16 cellular contexts compared by ENCODE assay signal in the genomic region with DNA sequence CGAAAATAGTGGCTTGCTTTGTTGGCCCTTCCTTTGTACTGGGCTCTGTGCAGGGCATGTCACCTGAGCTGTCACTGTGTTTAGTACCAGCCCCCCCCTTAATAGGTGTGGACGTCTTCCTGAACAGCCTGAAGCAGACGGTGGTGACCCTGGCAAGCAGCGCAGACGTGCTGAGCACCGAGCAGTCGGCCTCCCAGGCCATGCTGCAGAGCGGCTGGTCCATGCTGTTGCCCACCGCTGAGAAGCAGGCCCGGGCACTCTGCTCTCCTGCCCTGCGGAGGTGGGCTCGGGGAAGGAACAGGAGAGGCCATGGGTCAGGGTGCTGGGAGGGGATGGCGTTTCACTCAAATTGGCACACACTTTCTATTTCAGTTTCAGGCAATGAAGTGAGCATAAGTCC. TPM values are rescaled to one million over a fixed set of nuclear protein-coding genes. Genes with fewer than 3 reads are reported as not detected.
DNase-seq lines count a peak whose midpoint lies in the region; ATAC-seq and TF ChIP-seq lines count a peak whose summit lies in the region.
"Not testable (repeated sequence)": the region's sequence is repeated elsewhere in the genome, so short reads cannot be mapped to it uniquely, and the experiment has no call there.
"Had no signal": no experiment of that assay in that cellular context is flagged by ENCODE, and none has a peak within 500 bp of the region (broad histone marks: within the 10 kb centered on the region; RNA-seq: fewer than 3 reads in every experiment).

No MANE protein-coding gene starts in this region.

- not testable (repeated sequence) for H2BK120ac ChIP-seq in neuronal stem cell (ENCODE audit: low read depth, low read length)

- intact Hi-C loops in colonic mucosa (cut with DNase I); posterior vena cava (cut with DNase I): not testable (repeated sequence)

- H3K4me2 ChIP-seq in neuronal stem cell (ENCODE audit: insufficient read depth, low read length, poor library complexity, severe bottlenecking): not testable (repeated sequence)

- H4K8ac ChIP-seq in neuronal stem cell (ENCODE audit: low read depth, low read length): not testable (repeated sequence)

- not testable (repeated sequence) for H3K27ac ChIP-seq in RWPE2 (ENCODE audit: poor library complexity, severe bottlenecking); colonic mucosa; neuronal stem cell (replicated peaks; ENCODE audit: low read length)

- not testable (repeated sequence) for H2BK12ac ChIP-seq in neuronal stem cell (ENCODE audit: low read length)

- H3K9ac ChIP-seq in colonic mucosa (ENCODE audit: low read depth in 2 of 2, low read length in 2 of 2); neuronal stem cell (ENCODE audit: low read depth, low read length, poor library complexity): not testable (repeated sequence)

- WGBS in neuronal stem cell (ENCODE audit: extremely low coverage in 2 of 2, insufficient read length in 2 of 2, insufficient replicate concordance in 1 of 2), 2 donors: no CpG with 5 or more reads among the region's 13 CpGs

- not testable (repeated sequence) for H3K27me3 Mint-ChIP-seq in activated CD8-positive, alpha-beta T cell treated with anti-CD3 and anti-CD28 coated beads, Interleukin-2, amount 10 ng/mL, durations not matched to agents 7 days and 5 days (ENCODE audit: low read depth); glutamatergic neuron (ENCODE audit: unreplicated experiment)

- not testable (repeated sequence) for H3K4me1 ChIP-seq in RWPE2 (ENCODE audit: insufficient read depth, poor library complexity, severe bottlenecking); colonic mucosa; neuronal stem cell (ENCODE audit: control insufficient read depth in 2 of 2, insufficient read depth in 1 of 2, low read depth in 1 of 2, low read length in 2 of 2)

- not testable (repeated sequence) for H3K9me3 Mint-ChIP-seq in activated CD8-positive, alpha-beta T cell treated with anti-CD3 and anti-CD28 coated beads, Interleukin-2, amount 10 ng/mL, durations not matched to agents 7 days and 5 days (ENCODE audit: insufficient read depth); glutamatergic neuron (ENCODE audit: unreplicated experiment)

- not testable (repeated sequence) for H3K4me3 ChIP-seq in H7 (ENCODE audit: insufficient read depth, low read depth, low read length); RWPE2 (ENCODE audit: severe bottlenecking); colonic mucosa; neuronal stem cell (ENCODE audit: low read length in 2 of 2)

- H2AFZ ChIP-seq in neuronal stem cell (ENCODE audit: low read length): not testable (repeated sequence)

- DNase-seq in H7: peak; percentile 1
- peak; percentile 55 for DNase-seq in RWPE2 (ENCODE audit: low spot score)
- not testable (repeated sequence) for DNase-seq in activated CD8-positive, alpha-beta T cell treated with anti-CD3 and anti-CD28 coated beads, Interleukin-2, amount 10 ng/mL, durations not matched to agents 7 days and 5 days; glutamatergic neuron; neuronal stem cell (ENCODE audit: low spot score)
- peak; percentile 14 for DNase-seq in colonic mucosa
- DNase-seq in posterior vena cava (ENCODE audit: low spot score): peak; percentile 69

- H3K36me3 Mint-ChIP-seq in activated CD8-positive, alpha-beta T cell treated with anti-CD3 and anti-CD28 coated beads, Interleukin-2, amount 10 ng/mL, durations not matched to agents 7 days and 5 days (ENCODE audit: low read depth): peaks cover 35% of the 10 kb centered on the region
- not testable (repeated sequence) for H3K36me3 Mint-ChIP-seq in glutamatergic neuron (ENCODE audit: unreplicated experiment)

- not testable (repeated sequence) for H2BK15ac ChIP-seq in neuronal stem cell (ENCODE audit: low read length)

- not testable (repeated sequence) for H3K36me3 ChIP-seq in H7 (replicated peaks; ENCODE audit: control insufficient read depth, insufficient read depth, low read length); colonic mucosa
- H3K36me3 ChIP-seq in RWPE2 (ENCODE audit: low read depth) (peaks cover 33% of the 10 kb centered on the region), neuronal stem cell (replicated peaks in 1 of 2; ENCODE audit: control insufficient read depth in 2 of 2, insufficient read depth in 2 of 2, low read length in 2 of 2) (peaks cover 6 to 26% of the 10 kb centered on the region in 2 donors)

- peak overlapping the region; percentile 29 for H3K27ac Mint-ChIP-seq in activated CD8-positive, alpha-beta T cell treated with anti-CD3 and anti-CD28 coated beads, Interleukin-2, amount 10 ng/mL, durations not matched to agents 7 days and 5 days
- H3K27ac Mint-ChIP-seq in glutamatergic neuron (ENCODE audit: unreplicated experiment): peak overlapping the region; percentile 48

- not testable (repeated sequence) for H3K79me1 ChIP-seq in neuronal stem cell (ENCODE audit: low read depth, low read length)

- POLR2A ChIA-PET in activated CD8-positive, alpha-beta T cell treated with anti-CD3 and anti-CD28 coated beads, Interleukin-2, amount 10 ng/mL, durations not matched to agents 7 days and 5 days (lab: Charles Lee): not testable (repeated sequence)

- H3K23ac ChIP-seq in neuronal stem cell (ENCODE audit: low read depth, low read length, poor library complexity): not testable (repeated sequence)

- ATAC-seq in RWPE2 (ENCODE audit: low read depth); activated CD8-positive, alpha-beta T cell treated with anti-CD3 and anti-CD28 coated beads, Interleukin-2, amount 10 ng/mL, durations not matched to agents 7 days and 5 days: not testable (repeated sequence)

- not testable (repeated sequence) for H2AK5ac ChIP-seq in neuronal stem cell (ENCODE audit: low read depth, low read length)

- H2BK5ac ChIP-seq in neuronal stem cell (ENCODE audit: low read length): not testable (repeated sequence)

- H3K9me3 ChIP-seq in RWPE2 (ENCODE audit: severe bottlenecking); colonic mucosa; neuronal stem cell (replicated peaks in 1 of 2; ENCODE audit: control insufficient read depth in 2 of 2, insufficient read depth in 1 of 2, low read depth in 1 of 2, low read length in 2 of 2): not testable (repeated sequence)

- H3K4ac ChIP-seq in neuronal stem cell (ENCODE audit: low read length): not testable (repeated sequence)

- not testable (repeated sequence) for TF ChIP-seq CTCF in RWPE2 (IDR thresholded peaks at IDR 0.05; ENCODE audit: poor library complexity, severe bottlenecking); colonic mucosa (IDR thresholded peaks at IDR 0.05); glutamatergic neuron (IDR thresholded peaks at IDR 0.05; ENCODE audit: partially characterized antibody, unreplicated experiment)

- H3K4me3 Mint-ChIP-seq in activated CD8-positive, alpha-beta T cell treated with anti-CD3 and anti-CD28 coated beads, Interleukin-2, amount 10 ng/mL, durations not matched to agents 7 days and 5 days; glutamatergic neuron (ENCODE audit: unreplicated experiment): not testable (repeated sequence)

- not testable (repeated sequence) for H4K91ac ChIP-seq in neuronal stem cell (ENCODE audit: low read depth, low read length, poor library complexity)

- CTCF ChIA-PET in activated CD8-positive, alpha-beta T cell treated with anti-CD3 and anti-CD28 coated beads, Interleukin-2, amount 10 ng/mL, durations not matched to agents 7 days and 5 days (lab: Charles Lee): not testable (repeated sequence)

- not testable (repeated sequence) for H3K27me3 ChIP-seq in H7 (ENCODE audit: control insufficient read depth, insufficient read depth, low read length); RWPE2 (ENCODE audit: insufficient read depth, poor library complexity, severe bottlenecking); colonic mucosa; neuronal stem cell (ENCODE audit: control insufficient read depth in 3 of 3, insufficient read depth in 3 of 3, low read depth in 1 of 3, low read length in 3 of 3)

- H3K18ac ChIP-seq in neuronal stem cell (ENCODE audit: low read length): not testable (repeated sequence)

- H3K4me1 Mint-ChIP-seq in activated CD8-positive, alpha-beta T cell treated with anti-CD3 and anti-CD28 coated beads, Interleukin-2, amount 10 ng/mL, durations not matched to agents 7 days and 5 days (ENCODE audit: low read depth): peaks cover 11% of the 10 kb centered on the region
- H3K4me1 Mint-ChIP-seq in glutamatergic neuron (ENCODE audit: low read depth, unreplicated experiment): peaks cover 16% of the 10 kb centered on the region

- H3K14ac ChIP-seq in neuronal stem cell (ENCODE audit: low read length): peak overlapping the region; percentile 3

RNA-seq across cellular contexts. Expression of a gene that starts 22.8 kb away (rescaled TPM):
- not detected in 2 replicates for total RNA-seq in H7 (2014; rRNA removed; shearing (Covaris generic))
- total RNA-seq in activated CD8-positive, alpha-beta T cell treated with anti-CD3 and anti-CD28 coated beads, Interleukin-2, amount 10 ng/mL, durations not matched to agents 7 days and 5 days: not detected
- total RNA-seq in colonic mucosa (not detected), glutamatergic neuron (ENCODE audit: unreplicated experiment) (not detected), posterior vena cava (not detected)
- polyA plus RNA-seq in neuronal stem cell (2013, experiment 1 of 2): not detected
- polyA plus RNA-seq in neuronal stem cell (2013, experiment 2 of 2): not detected
- total RNA-seq: A673; CD4-positive, alpha-beta memory T cell; CD4-positive, CD25-positive, alpha-beta regulatory T cell; CD8-positive, alpha-beta memory T cell; Daoy; G401; GM12878 had no signal
- polyA plus RNA-seq: AG04450; CD14-positive monocyte; CD4-positive, alpha-beta memory T cell; CD4-positive, CD25-positive, alpha-beta regulatory T cell; CD8-positive, alpha-beta memory T cell; GM12878 had no signal

RNA-seq across cellular contexts. Expression of a gene that starts 43.3 kb away (rescaled TPM):
- not detected in 2 replicates for total RNA-seq in H7 (2014; rRNA removed; shearing (Covaris generic))
- total RNA-seq in activated CD8-positive, alpha-beta T cell treated with anti-CD3 and anti-CD28 coated beads, Interleukin-2, amount 10 ng/mL, durations not matched to agents 7 days and 5 days: 1 to 10 TPM in 1 of 2 experiments, under 1 TPM in 1; 0.92 to 1.0 TPM
- total RNA-seq in colonic mucosa (under 1 TPM in 1 of 2 donors, not detected in 1; 0.08 TPM), glutamatergic neuron (ENCODE audit: unreplicated experiment) (not detected), posterior vena cava (under 1 TPM; 0.38 to 0.60 TPM)
- polyA plus RNA-seq in neuronal stem cell (2013, experiment 1 of 2): not detected
- polyA plus RNA-seq in neuronal stem cell (2013, experiment 2 of 2): not detected
- total RNA-seq: A673; CD4-positive, CD25-positive, alpha-beta regulatory T cell; Daoy; G401; GM12878 had no signal
- polyA plus RNA-seq: CD14-positive monocyte; CD4-positive, alpha-beta memory T cell; CD4-positive, CD25-positive, alpha-beta regulatory T cell; CD8-positive, alpha-beta memory T cell had no signal
